Comparison of ENCODE assay signal across 8 cellular contexts in the genomic region with DNA sequence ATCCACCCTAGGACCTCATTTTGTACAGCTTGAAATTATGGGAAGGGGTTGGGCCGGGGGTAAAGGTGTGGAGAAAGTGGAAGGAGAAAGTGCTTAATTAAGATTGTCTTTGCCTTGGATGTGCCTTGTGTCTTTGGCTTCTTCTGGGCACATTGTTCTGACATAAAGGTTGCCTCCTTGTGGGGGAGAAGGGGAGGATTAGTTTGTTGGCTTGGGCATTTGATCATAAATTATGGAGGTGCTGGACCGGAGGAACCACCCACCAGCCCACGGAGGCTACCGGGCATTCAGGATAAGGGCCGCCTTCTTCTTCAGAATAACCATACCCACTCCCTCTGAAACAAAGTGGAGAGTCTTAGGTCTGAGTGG. TPM values are rescaled to one million over a fixed set of nuclear protein-coding genes. Genes with fewer than 3 reads are reported as not detected.
A peak's percentile ranks its signal among the peaks of the same experiment; 100 is the strongest.
DNase-seq lines count a peak whose midpoint lies in the region; ATAC-seq and TF ChIP-seq lines count a peak whose summit lies in the region.

No MANE protein-coding gene starts in this region.

- CTCF ChIA-PET in GM10248 (lab: Yijun Ruan, JAX), result interaction anchor here (0.9 to 2.7 kb wide), 8 partner anchors 8 to 413 kb away, joined by 3 to 15 read pairs (median 3); a partner anchor contains a TSS

- H3K9ac ChIP-seq in colonic mucosa (ENCODE audit: low read depth in 2 of 2, low read length in 2 of 2), result peak overlapping the region; percentile 74 to 97

- ATAC-seq in HG02840 (IDR thresholded peaks at IDR 0.05; ENCODE audit: low FRiP score, unreplicated experiment), result no peak

- H3K27me3 Mint-ChIP-seq in mesothelial cell of epicardium (ENCODE audit: low read depth), result peaks cover 10% of the 10 kb centered on the region

- H3K4me1 Mint-ChIP-seq in mesothelial cell of epicardium, result peaks cover 30% of the 10 kb centered on the region

- H3K27ac Mint-ChIP-seq in mesothelial cell of epicardium, result peak overlapping the region; percentile 97

- H3K27ac ChIP-seq in colonic mucosa (peak overlapping the region; percentile 95), vagina (peak overlapping the region; percentile 90)

- POLR2A ChIA-PET in GM10248 (lab: Yijun Ruan, JAX), result interaction anchor here (0.5 to 1.4 kb wide), 2 partner anchors 19 to 35 kb away, joined by 3 to 5 read pairs; no protein-coding TSS in a partner anchor

- H3K9me3 ChIP-seq in colonic mucosa (no peaks in the 10 kb centered on the region), vagina (no peaks in the 10 kb centered on the region)

- TF ChIP-seq CTCF in GM10248 (IDR thresholded peaks at IDR 0.05; ENCODE audit: control extremely low read depth, extremely low read depth, low read depth, missing control alignments) (no peak), colonic mucosa (IDR thresholded peaks at IDR 0.05) (no peak), mesothelial cell of epicardium (IDR thresholded peaks at IDR 0.05; ENCODE audit: unreplicated experiment) (no peak), vagina (IDR thresholded peaks at IDR 0.05) (no peak)

- no peaks in the 10 kb centered on the region for H3K4me1 ChIP-seq in colonic mucosa
- peaks cover 49% of the 10 kb centered on the region for H3K4me1 ChIP-seq in vagina

- no peak for TF ChIP-seq POLR2A in vagina (IDR thresholded peaks at IDR 0.05)

- intact Hi-C loops in colonic mucosa (cut with DNase I) (no loop called here), vagina (cut with DNase I) (no loop called here)

- no peaks in the 10 kb centered on the region for H3K9me3 Mint-ChIP-seq in mesothelial cell of epicardium

- peak overlapping the region; percentile 86 for H3K4me3 ChIP-seq in colonic mucosa
- peak overlapping the region; percentile 81 to 88 for H3K4me3 ChIP-seq in vagina

- peak; percentile 26 for DNase-seq in A172 (ENCODE audit: low spot score)
- peak; percentile 21 for DNase-seq in GM10248 (ENCODE audit: extremely low spot score)
- peak; percentile 30 for DNase-seq in colonic mucosa
- DNase-seq in mesothelial cell of epicardium (ENCODE audit: low spot score in 2 of 2, unreplicated experiment in 2 of 2), result no peak
- DNase-seq in vagina (ENCODE audit: extremely low spot score in 2 of 2), result no peak
- DNase-seq in mesenteric fat pad (ENCODE audit: low spot score), result no peak

- peak overlapping the region; percentile 95 for H3K4me3 Mint-ChIP-seq in mesothelial cell of epicardium

- no peaks in the 10 kb centered on the region for H3K36me3 ChIP-seq in colonic mucosa
- H3K36me3 ChIP-seq in vagina, result no peaks in the 10 kb centered on the region

- H3K36me3 Mint-ChIP-seq in mesothelial cell of epicardium, result peaks cover 8% of the 10 kb centered on the region

- no peaks in the 10 kb centered on the region for H3K27me3 ChIP-seq in colonic mucosa
- H3K27me3 ChIP-seq in vagina, result no peaks in the 10 kb centered on the region

TF ChIP-seq in PFSK-1, 5 proteins besides CTCF, POLR2A, EP300 and RAD21:
- TF ChIP-seq, protein P1, sequence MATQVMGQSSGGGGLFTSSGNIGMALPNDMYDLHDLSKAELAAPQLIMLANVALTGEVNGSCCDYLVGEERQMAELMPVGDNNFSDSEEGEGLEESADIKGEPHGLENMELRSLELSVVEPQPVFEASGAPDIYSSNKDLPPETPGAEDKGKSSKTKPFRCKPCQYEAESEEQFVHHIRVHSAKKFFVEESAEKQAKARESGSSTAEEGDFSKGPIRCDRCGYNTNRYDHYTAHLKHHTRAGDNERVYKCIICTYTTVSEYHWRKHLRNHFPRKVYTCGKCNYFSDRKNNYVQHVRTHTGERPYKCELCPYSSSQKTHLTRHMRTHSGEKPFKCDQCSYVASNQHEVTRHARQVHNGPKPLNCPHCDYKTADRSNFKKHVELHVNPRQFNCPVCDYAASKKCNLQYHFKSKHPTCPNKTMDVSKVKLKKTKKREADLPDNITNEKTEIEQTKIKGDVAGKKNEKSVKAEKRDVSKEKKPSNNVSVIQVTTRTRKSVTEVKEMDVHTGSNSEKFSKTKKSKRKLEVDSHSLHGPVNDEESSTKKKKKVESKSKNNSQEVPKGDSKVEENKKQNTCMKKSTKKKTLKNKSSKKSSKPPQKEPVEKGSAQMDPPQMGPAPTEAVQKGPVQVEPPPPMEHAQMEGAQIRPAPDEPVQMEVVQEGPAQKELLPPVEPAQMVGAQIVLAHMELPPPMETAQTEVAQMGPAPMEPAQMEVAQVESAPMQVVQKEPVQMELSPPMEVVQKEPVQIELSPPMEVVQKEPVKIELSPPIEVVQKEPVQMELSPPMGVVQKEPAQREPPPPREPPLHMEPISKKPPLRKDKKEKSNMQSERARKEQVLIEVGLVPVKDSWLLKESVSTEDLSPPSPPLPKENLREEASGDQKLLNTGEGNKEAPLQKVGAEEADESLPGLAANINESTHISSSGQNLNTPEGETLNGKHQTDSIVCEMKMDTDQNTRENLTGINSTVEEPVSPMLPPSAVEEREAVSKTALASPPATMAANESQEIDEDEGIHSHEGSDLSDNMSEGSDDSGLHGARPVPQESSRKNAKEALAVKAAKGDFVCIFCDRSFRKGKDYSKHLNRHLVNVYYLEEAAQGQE (IDR thresholded peaks at IDR 0.05; ENCODE audit: insufficient read depth in 1 of 2, low read depth in 2 of 2, low read length in 2 of 2), result no peak
- 0 out of 2 replicates have a peak, but pooled peaks have one; percentile 7 for TF ChIP-seq SIN3A (IDR thresholded peaks at IDR 0.05; ENCODE audit: borderline replicate concordance, insufficient read depth, low read length)
TF ChIP-seq in PFSK-1: peak in this region for 1.

RNA-seq across cellular contexts. Expression of a gene that starts 1.3 kb away (rescaled TPM):
- total RNA-seq in A172 (2014; rRNA removed; shearing (Covaris generic)), result 84.3 and 91.6 TPM in 2 replicates
- 43.9 TPM for polyA plus RNA-seq in PFSK-1 (2012; ENCODE audit: insufficient read length, low read depth)
- total RNA-seq in colonic mucosa, result 10 to 100 TPM; 76.4 to 80.5 TPM
- total RNA-seq in mesothelial cell of epicardium, result 95.0 to 98.6 TPM (median 97.3 TPM) in 3 replicates
- total RNA-seq in vagina, result 68.5 TPM
- total RNA-seq in mesenteric fat pad, result 110 TPM

RNA-seq across cellular contexts. Expression of a gene that starts 33.2 kb away (rescaled TPM):
- total RNA-seq in A172 (2014; rRNA removed; shearing (Covaris generic)), result 3.1 and 3.6 TPM in 2 replicates
- polyA plus RNA-seq in PFSK-1 (2012; ENCODE audit: insufficient read length, low read depth), result 12.9 TPM
- total RNA-seq in colonic mucosa (10 to 100 TPM; 42.9 to 69.3 TPM), mesothelial cell of epicardium (37.6 to 41.7 TPM (median 39.4 TPM) in 3 replicates), vagina (24.8 TPM), mesenteric fat pad (226 TPM)

RNA-seq across cellular contexts. Expression of a gene that starts 47.1 kb away (rescaled TPM):
- 4.1 and 6.9 TPM in 2 replicates for total RNA-seq in A172 (2014; rRNA removed; shearing (Covaris generic))
- polyA plus RNA-seq in PFSK-1 (2012; ENCODE audit: insufficient read length, low read depth), result 24.7 TPM
- total RNA-seq in colonic mucosa, result 10 to 100 TPM; 26.7 to 28.0 TPM
- 28.1 to 38.1 TPM (median 35.6 TPM) in 3 replicates for total RNA-seq in mesothelial cell of epicardium
- 39.0 TPM for total RNA-seq in vagina
- total RNA-seq in mesenteric fat pad, result 39.2 TPM

RNA-seq across cellular contexts. Expression of a gene that starts 53.8 kb away (rescaled TPM):
- 48.3 and 102 TPM in 2 replicates for total RNA-seq in A172 (2014; rRNA removed; shearing (Covaris generic))
- polyA plus RNA-seq in PFSK-1 (2012; ENCODE audit: insufficient read length, low read depth), result 4.6 TPM
- total RNA-seq in colonic mucosa (100 to 1,000 TPM in 1 of 2 donors, 10 to 100 TPM in 1; 86.8 to 989 TPM), mesothelial cell of epicardium (192 to 206 TPM (median 197 TPM) in 3 replicates), vagina (1,935 TPM), mesenteric fat pad (923 TPM)

Comparison
In these comparisons a context has a peak if more than half of its experiments do, and no peak if none do; other contexts are left out.
1. DNase-seq: peak in A172 (single experiment), GM10248 (single experiment) and colonic mucosa (single experiment); none in mesothelial cell of epicardium (0 of 2), vagina (0 of 2) and mesenteric fat pad (single experiment).